ENCODE assay signal across 10 cellular contexts in genomic region chr7:74027683-74028320, GRCh38. TPM values are rescaled to one million over a fixed set of nuclear protein-coding genes. Genes with fewer than 3 reads are reported as not detected.
A peak's percentile ranks its signal among the peaks of the same experiment; 100 is the strongest.
DNase-seq lines count a peak whose midpoint lies in the region; ATAC-seq, FAIRE-seq and TF ChIP-seq lines count a peak whose summit lies in the region.
"Had no signal": no experiment of that assay in that cellular context is flagged by ENCODE, and none has a peak within 500 bp of the region (broad histone marks: within the 10 kb centered on the region; RNA-seq: fewer than 3 reads in every experiment).

Gene ELN, plus strand, starts transcription at chr7:74028173. Its CDS starts 15 bp downstream, at chr7:74028188.

- H3K9ac ChIP-seq in Loucy (ENCODE audit: low read depth, low read length, poor library complexity, severe bottlenecking) (no peak within 1 kb of the TSS), HepG2 (ENCODE audit: insufficient read depth, low read depth, low read length) (no peak within 1 kb of the TSS)

- H3K9me2 ChIP-seq in Loucy (replicated peaks; ENCODE audit: low read depth, low read length) = no peaks in the 10 kb centered on the region

- TF ChIP-seq POLR2A in HepG2 (IDR thresholded peaks at IDR 0.05; ENCODE audit: insufficient read depth in 1 of 2, low read depth in 2 of 2, low read length in 2 of 2) (no peak), spleen (IDR thresholded peaks at IDR 0.05) (no peak)

- CTCF ChIA-PET in HepG2 (lab: Yijun Ruan, JAX; ENCODE audit: low intra/inter-chr PET ratio, low total read pairs) = no interaction called here

- no peak for TF ChIP-seq RAD21 in HepG2 (CRISPR knock-in tag; IDR thresholded peaks at IDR 0.05)

- no peaks in the 10 kb centered on the region for H3K79me2 ChIP-seq in Loucy (ENCODE audit: insufficient read depth, low read length)
- H3K79me2 ChIP-seq in HepG2 (ENCODE audit: insufficient read depth, low read length) = no peaks in the 10 kb centered on the region

- H4K20me1 ChIP-seq in Loucy (ENCODE audit: insufficient read depth, low read length, poor library complexity, severe bottlenecking) = no peaks in the 10 kb centered on the region
- no peaks in the 10 kb centered on the region for H4K20me1 ChIP-seq in HepG2 (ENCODE audit: insufficient read depth, low read length)

- H3K36me3 ChIP-seq in Loucy (ENCODE audit: insufficient read depth, low read length) = no peaks in the 10 kb centered on the region
- no peaks in the 10 kb centered on the region for H3K36me3 ChIP-seq in HepG2 (replicated peaks in 1 of 2; ENCODE audit: control insufficient read depth in 1 of 2, insufficient read depth in 2 of 2, low read length in 2 of 2)
- H3K36me3 ChIP-seq in spleen = no peaks in the 10 kb centered on the region
- H3K36me3 ChIP-seq: SJSA1 had no signal

- WGBS in HepG2 (ENCODE audit: low lambda C conversion rate) = 13% methylated on average over 19 of the region's 39 CpGs
- 11 to 20% (median 18%) methylated on average over 21 to 37 of the region's 39 CpGs for WGBS in spleen, 5 donors

- DNase-seq in cerebellum (ENCODE audit: low spot score) (peak; percentile 87), HepG2 (ENCODE audit: low spot score) (no peak), spleen (no peak), DMS79 (lab: John Stamatoyannopoulos, UW) (no peak)
- no peak for DNase-seq in activated naive CD4-positive, alpha-beta T cell treated with Interleukin-2 at 50 U/mL for 16 hours

- H3F3A ChIP-seq in Loucy (ENCODE audit: low read depth) = no peaks in the 10 kb centered on the region

- TF ChIP-seq CTCF in Loucy (conservative IDR thresholded peaks at IDR 0.05; ENCODE audit: low read length) (no peak), HepG2 (CRISPR knock-in tag; IDR thresholded peaks at IDR 0.05) (no peak), spleen (IDR thresholded peaks at IDR 0.05 in 8 of 11, conservative IDR thresholded peaks at IDR 0.05 in 3 of 11) (no peak)

- no peak within 1 kb of the TSS for H3K27ac ChIP-seq in HepG2 (ENCODE audit: extremely low read length, insufficient read depth, low read length)
- H3K27ac ChIP-seq in spleen = peak within 1 kb of the TSS in 7 of 8 donors; percentile 21 to 78 (median 70)
- H3K27ac ChIP-seq: SJSA1 had no signal

- ATAC-seq in HepG2 (peak; percentile 7; the same call in 2 of the 3 replicates), HG03097 (IDR thresholded peaks at IDR 0.05; ENCODE audit: low FRiP score, unreplicated experiment) (no peak), GM19467 (IDR thresholded peaks at IDR 0.05; ENCODE audit: unreplicated experiment) (no peak)

- no peak within 1 kb of the TSS for H3K4me3 ChIP-seq in Loucy (ENCODE audit: low read length, poor library complexity, severe bottlenecking)
- H3K4me3 ChIP-seq in HepG2 (replicated peaks in 1 of 3; ENCODE audit: insufficient read depth in 1 of 3, low read depth in 2 of 3, low read length in 3 of 3) = no peak within 1 kb of the TSS
- H3K4me3 ChIP-seq in spleen = peak within 1 kb of the TSS; percentile 34 to 64 (median 45)
- H3K4me3 ChIP-seq: SJSA1 had no signal

- H2AFZ ChIP-seq in Loucy (ENCODE audit: low read length) (peak within 1 kb of the TSS; percentile 80; the same call in 1 of the 2 replicates), HepG2 (ENCODE audit: low read length) (no peak within 1 kb of the TSS)

- H3K4me1 ChIP-seq in Loucy (ENCODE audit: insufficient read depth, low read length, poor library complexity, severe bottlenecking) (peaks cover 41% of the 10 kb centered on the region), HepG2 (ENCODE audit: insufficient read depth, low read length) (peaks cover 17% of the 10 kb centered on the region), spleen (peaks cover 11 to 83% (median 48%) of the 10 kb centered on the region in 6 donors)

- TF ChIP-seq EP300 in HepG2 (IDR thresholded peaks at IDR 0.05; ENCODE audit: low read depth in 2 of 2, low read length in 2 of 2) (no peak), HepG2 (CRISPR knock-in tag; IDR thresholded peaks at IDR 0.05; ENCODE audit: borderline replicate concordance) (no peak)

- BruUV-seq in HepG2 (replicated peaks; lab: Mats Ljungman, UMichigan) = no TSS peak

- POLR2A ChIA-PET in HepG2 (lab: Yijun Ruan, JAX) = no interaction called here

- intact Hi-C loops in HepG2 (cut with micrococcal nuclease; ENCODE audit: unreplicated experiment) (loop anchor here (1.0 kb wide), 1 partner anchor 162 kb away; no protein-coding TSS in a partner anchor), spleen (cut with DNase I; ENCODE audit: low total_unique reads) (loop anchor here (5.0 kb wide), 1 partner anchor 161 kb away; no protein-coding TSS in a partner anchor)

- H3K4me2 ChIP-seq in Loucy (ENCODE audit: low read depth, low read length, poor library complexity, severe bottlenecking) = peak within 1 kb of the TSS; percentile 58
- 0 out of 2 replicates have a peak within 1 kb of the TSS, but pooled peaks have one; percentile 23 for H3K4me2 ChIP-seq in HepG2 (ENCODE audit: low read depth, low read length)

- in situ Hi-C loops in HepG2 (cut with HindIII; ENCODE audit: extremely low pct_ligation_motif_present, low pct_unique_long_range_greater_than_20kb) = no loop called here

- no peaks in the 10 kb centered on the region for H3K9me3 ChIP-seq in Loucy (ENCODE audit: insufficient read depth, low read depth, low read length)
- no peaks in the 10 kb centered on the region for H3K9me3 ChIP-seq in HepG2 (ENCODE audit: low read length)
- no peaks in the 10 kb centered on the region for H3K9me3 ChIP-seq in spleen
- H3K9me3 ChIP-seq: SJSA1 had no signal

- no peak for FAIRE-seq in HepG2 (lab: Jason Lieb, UNC)
- FAIRE-seq: colon had no signal

- H3K27me3 ChIP-seq in Loucy (ENCODE audit: insufficient read depth, low read length, poor library complexity, severe bottlenecking) = no peaks in the 10 kb centered on the region
- peaks cover 16 to 59% of the 10 kb centered on the region in 2 experiments for H3K27me3 ChIP-seq in HepG2 (ENCODE audit: control insufficient read depth in 1 of 2, insufficient read depth in 2 of 2, low read length in 2 of 2)
- H3K27me3 ChIP-seq in spleen (replicated peaks in 1 of 7) = peaks cover 0 to 84% (median 25%) of the 10 kb centered on the region in 7 donors
- H3K27me3 ChIP-seq: SJSA1 had no signal

TF ChIP-seq in HepG2, 621 proteins besides CTCF, POLR2A, EP300 and RAD21 (continues in another document):
- TF ChIP-seq FOXK2 (IDR thresholded peaks at IDR 0.05) (no peak), EEA1 (CRISPR knock-in tag; IDR thresholded peaks at IDR 0.05; ENCODE audit: borderline replicate concordance) (no peak), MED1 (CRISPR knock-in tag; IDR thresholded peaks at IDR 0.05) (no peak), ZNF281 (CRISPR knock-in tag; IDR thresholded peaks at IDR 0.05; ENCODE audit: borderline replicate concordance) (no peak), ZNF577 (CRISPR knock-in tag; IDR thresholded peaks at IDR 0.05; ENCODE audit: borderline replicate concordance, low read depth) (no peak)

RNA-seq across cellular contexts. Expression of gene ELN, which starts in this region (rescaled TPM):
- total RNA-seq in cerebellum (27.0 TPM), HepG2 (2016; rRNA removed; fragmentation: Illumina TruSeq; extraction: Trizol) (0.08 and 0.15 TPM in 2 replicates), spleen (10 to 100 TPM; 11.7 to 94.7 (median 38.6) TPM)
- total RNA-seq in HepG2 (2016; cell fraction: cytosol; rRNA removed; fragmentation: Illumina TruSeq; extraction: Trizol; ENCODE audit: low read depth) = not detected in 2 replicates
- total RNA-seq in HepG2 (2016; cell fraction: insoluble cytoplasmic fraction; rRNA removed; fragmentation: Illumina TruSeq; extraction: Trizol) = 0.12 and 0.15 TPM in 2 replicates
- total RNA-seq in HepG2 (2016; cell fraction: membrane; rRNA removed; fragmentation: Illumina TruSeq; extraction: Trizol) = 0.10 TPM in 1 of 2 replicates, not detected in the other
- total RNA-seq in HepG2 (2016; cell fraction: nucleus; rRNA removed; fragmentation: Illumina TruSeq; extraction: Trizol) = not detected in 2 replicates
- polyA plus RNA-seq in HepG2 (2011; rRNA removed) (0.37 and 0.46 TPM in 2 replicates), spleen (10 to 100 TPM; 11.1 to 65.9 (median 24.7) TPM)
- 0.28 and 0.43 TPM in 2 replicates for polyA plus RNA-seq in HepG2 (2011; cell fraction: cytosol; rRNA removed)
- 0.21 and 0.71 TPM in 2 replicates for polyA plus RNA-seq in HepG2 (2011; cell fraction: nucleus; rRNA removed)
- polyA plus RNA-seq in HepG2 (2012) = 0.24 and 0.31 TPM in 2 replicates
- 0.03 and 0.06 TPM in 2 replicates for polyA plus RNA-seq in HepG2 (2016; cell fraction: cytosol; fragmentation: Illumina TruSeq; extraction: Trizol; ENCODE audit: low read depth)
- polyA plus RNA-seq in HepG2 (2016; cell fraction: insoluble cytoplasmic fraction; fragmentation: Illumina TruSeq; extraction: Trizol; ENCODE audit: low read depth) = 0.22 and 0.34 TPM in 2 replicates
- 0.05 and 0.07 TPM in 2 replicates for polyA plus RNA-seq in HepG2 (2016; cell fraction: membrane; fragmentation: Illumina TruSeq; extraction: Trizol; ENCODE audit: low read depth)
- polyA plus RNA-seq in HepG2 (2016; cell fraction: nucleus; fragmentation: Illumina TruSeq; extraction: Trizol; ENCODE audit: insufficient read depth, low read depth) = 0.33 TPM in 2 replicates
- polyA minus RNA-seq in HepG2 (2011; rRNA and poly(A)+ RNA removed; ENCODE audit: low replicate concordance) = 0.05 and 0.12 TPM in 2 replicates
- polyA minus RNA-seq in HepG2 (2011; cell fraction: cytosol; rRNA and poly(A)+ RNA removed) = 0.62 TPM in 1 of 2 replicates, not detected in the other
- polyA minus RNA-seq in HepG2 (2011; cell fraction: nucleus; rRNA and poly(A)+ RNA removed) = not detected in 2 replicates
- total RNA-seq: SJSA1 had no signal

Comparison
In these comparisons a context has a peak if more than half of its experiments do, and no peak if none do; other contexts are left out.
1. RNA of gene ELN (total RNA-seq): 11.7 to 94.7 TPM in spleen and 27.0 TPM in cerebellum (single experiment); 0.08 to 0.15 TPM in HepG2; every median in the first group is over 10 times any median in the second.
2. RNA of gene ELN (polyA plus RNA-seq): 11.1 to 65.9 TPM in spleen; 0.03 to 0.71 TPM in HepG2; every median in the first group is over 4 times any median in the second.
3. Peak in ATAC-seq and H3K4me2 ChIP-seq in HepG2; RNA of the gene not detected or under 1 TPM.
4. H3K4me3 ChIP-seq: peak in spleen (8 of 8); none in Loucy (single experiment) and HepG2 (0 of 3).